In the genomic region with DNA sequence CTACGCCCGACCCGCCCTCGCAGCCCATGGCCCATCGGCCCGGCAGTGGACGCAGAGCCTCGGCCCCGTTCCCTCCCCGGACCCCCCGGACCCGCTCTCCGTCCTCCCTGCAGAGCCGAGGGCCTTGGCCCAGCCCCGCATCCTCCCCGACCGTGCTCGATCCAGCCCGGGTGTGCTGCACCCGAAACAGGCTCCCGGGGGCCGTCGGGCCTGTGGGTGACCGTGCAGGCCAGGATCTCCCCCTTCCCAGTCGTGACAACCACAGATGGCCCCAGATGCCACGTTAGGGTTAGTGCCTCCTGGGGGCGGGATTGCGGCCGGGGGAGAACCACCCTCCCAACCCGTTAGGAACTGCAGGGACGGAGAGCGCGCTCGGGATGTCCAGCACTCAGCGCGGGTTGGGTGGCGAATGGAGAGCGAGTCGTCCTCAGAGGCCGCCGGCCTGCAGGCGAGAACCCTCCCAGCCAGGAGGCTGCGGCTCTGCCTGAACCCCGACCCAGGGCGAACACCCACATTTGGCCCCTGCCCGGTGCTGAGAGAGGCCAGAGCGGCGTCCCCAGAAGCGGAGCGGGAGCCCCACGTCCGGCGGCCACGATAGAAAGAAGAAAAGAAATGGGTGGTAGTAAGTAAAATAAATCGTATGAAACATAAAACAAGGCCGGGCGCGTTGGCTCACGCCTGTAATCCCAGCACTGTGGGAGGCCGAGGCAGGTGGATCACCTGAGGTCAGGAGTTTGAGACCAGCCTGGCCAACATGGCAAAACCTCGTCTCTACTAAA, we compare ENCODE assay signal across 8 cellular contexts. TPM values are rescaled to one million over a fixed set of nuclear protein-coding genes. Genes with fewer than 3 reads are reported as not detected.
DNase-seq lines count a peak whose midpoint lies in the region; ATAC-seq, FAIRE-seq and TF ChIP-seq lines count a peak whose summit lies in the region.

No MANE protein-coding gene starts in this region.

- intact Hi-C loops in body of pancreas (cut with DNase I), result no loop called here

- H3K4me2 ChIP-seq in keratinocyte (ENCODE audit: control insufficient read depth, extremely low read depth, insufficient read depth, low read depth, low read length), result peak overlapping the region; percentile 73

- peaks cover 9 to 29% of the 10 kb centered on the region in 2 donors for H3K4me1 Mint-ChIP-seq in stimulated activated naive B cell treated with anti-CD40 and anti-IgM and Interleukin-4, amounts not matched to agents 10 μg/mL and 1 μg/mL and 100 μg/mL, for 72 hours

- peak overlapping the region; percentile 95 for H3K27ac Mint-ChIP-seq in stimulated activated naive B cell treated with anti-CD40 and anti-IgM and Interleukin-4, amounts not matched to agents 10 μg/mL and 1 μg/mL and 100 μg/mL, for 72 hours

- no peaks in the 10 kb centered on the region for H3K9me1 ChIP-seq in keratinocyte (ENCODE audit: control insufficient read depth, extremely low read depth, insufficient read depth, low read length)

- ATAC-seq in body of pancreas, result peak; percentile 22
- ATAC-seq in stimulated activated naive B cell treated with anti-CD40 and anti-IgM and Interleukin-4, amounts not matched to agents 10 μg/mL and 1 μg/mL and 100 μg/mL, for 72 hours (replicated peaks), result peak; percentile 24 to 39
- no peak for ATAC-seq in HG03565 (IDR thresholded peaks at IDR 0.05; ENCODE audit: unreplicated experiment)

- H4K20me1 ChIP-seq in keratinocyte (ENCODE audit: control insufficient read depth, extremely low read depth, insufficient read depth, low read length), result no peaks in the 10 kb centered on the region

- H3K27me3 Mint-ChIP-seq in stimulated activated naive B cell treated with anti-CD40 and anti-IgM and Interleukin-4, amounts not matched to agents 10 μg/mL and 1 μg/mL and 100 μg/mL, for 72 hours, result peaks cover 13 to 23% of the 10 kb centered on the region in 2 donors

- H3K36me3 Mint-ChIP-seq in stimulated activated naive B cell treated with anti-CD40 and anti-IgM and Interleukin-4, amounts not matched to agents 10 μg/mL and 1 μg/mL and 100 μg/mL, for 72 hours, result no peaks in the 10 kb centered on the region

- H3K36me3 ChIP-seq in body of pancreas (replicated peaks in 1 of 2; ENCODE audit: insufficient read depth in 1 of 2, low read depth in 2 of 2) (no peaks in the 10 kb centered on the region), keratinocyte (ENCODE audit: control insufficient read depth in 2 of 2, extremely low read depth in 1 of 2, insufficient read depth in 2 of 2, low read length in 2 of 2) (no peaks in the 10 kb centered on the region)

- H3K4me1 ChIP-seq in body of pancreas (peaks cover 36% of the 10 kb centered on the region), keratinocyte (ENCODE audit: control insufficient read depth, extremely low read depth, insufficient read depth, low read length) (no peaks in the 10 kb centered on the region)

- H3K9me3 ChIP-seq in body of pancreas, result no peaks in the 10 kb centered on the region
- H3K9me3 ChIP-seq in keratinocyte (ENCODE audit: control insufficient read depth, low read depth, low read length), result no peaks in the 10 kb centered on the region

- H3K9ac ChIP-seq in keratinocyte (ENCODE audit: control insufficient read depth, extremely low read depth, insufficient read depth, low read length), result peak overlapping the region; percentile 80

- peaks cover 0 to 2% of the 10 kb centered on the region in 2 donors for H3K9me3 Mint-ChIP-seq in stimulated activated naive B cell treated with anti-CD40 and anti-IgM and Interleukin-4, amounts not matched to agents 10 μg/mL and 1 μg/mL and 100 μg/mL, for 72 hours

- peak; percentile 28 for DNase-seq in GM04504 (ENCODE audit: low read depth)
- no peak for DNase-seq in HL-60 (ENCODE audit: low read depth in 1 of 2, low spot score in 1 of 2)
- DNase-seq in body of pancreas, result peak in 1 of 4 donors; percentile 49
- DNase-seq in keratinocyte (ENCODE audit: low read depth, low spot score), result no peak
- no peak for DNase-seq in stimulated activated naive B cell treated with anti-CD40 and anti-IgM and Interleukin-4, amounts not matched to agents 10 μg/mL and 1 μg/mL and 100 μg/mL, for 72 hours
- no peak for DNase-seq in RPMI8226
- no peak for DNase-seq in UCSD-AML1 (lab: John Stamatoyannopoulos, UW; ENCODE audit: unreplicated experiment)

- H3K27ac ChIP-seq in HL-60 (replicated peaks) (peak overlapping the region; percentile 77), body of pancreas (peak overlapping the region; percentile 62 to 94 (median 92)), keratinocyte (ENCODE audit: control insufficient read depth, insufficient read depth, low read length) (no peak overlapping the region)

- TF ChIP-seq POLR2A in body of pancreas (IDR thresholded peaks at IDR 0.05), result no peak

- dilution Hi-C loops in keratinocyte (cut with MboI; ENCODE audit: extremely low pct_ligation_motif_present, low sequenced_read_pairs), result no loop called here

- H2AFZ ChIP-seq in keratinocyte (ENCODE audit: control insufficient read depth, low read length), result peak overlapping the region; percentile 71

- TF ChIP-seq CTCF in HL-60 (IDR thresholded peaks at IDR 0.05; ENCODE audit: insufficient read depth, low read length) (no peak), body of pancreas (IDR thresholded peaks at IDR 0.05) (no peak), keratinocyte (optimal IDR thresholded peaks at IDR 0.05 in 1 of 3, IDR thresholded peaks at IDR 0.05 in 1 of 3, conservative IDR thresholded peaks at IDR 0.05 in 1 of 3; ENCODE audit: extremely low read depth in 1 of 3, insufficient read depth in 2 of 3, low read length in 3 of 3) (peak in 1 of 3 experiments; percentile 9)

- H3K4me3 ChIP-seq in HL-60 (replicated peaks; ENCODE audit: insufficient read depth, low read length), result peak overlapping the region; percentile 74
- peak overlapping the region; percentile 74 to 100 for H3K4me3 ChIP-seq in body of pancreas
- peak overlapping the region; percentile 66 to 82 (median 77) for H3K4me3 ChIP-seq in keratinocyte (ENCODE audit: control insufficient read depth in 2 of 3, extremely low read depth in 1 of 3, insufficient read depth in 2 of 3, low read depth in 1 of 3, low read length in 3 of 3)

- H3K4me3 Mint-ChIP-seq in stimulated activated naive B cell treated with anti-CD40 and anti-IgM and Interleukin-4, amounts not matched to agents 10 μg/mL and 1 μg/mL and 100 μg/mL, for 72 hours, result peak overlapping the region; percentile 84 to 87

- FAIRE-seq in keratinocyte (lab: Jason Lieb, UNC), result no peak

- H3K27me3 ChIP-seq in HL-60 (ENCODE audit: insufficient read depth, poor library complexity, severe bottlenecking), result no peaks in the 10 kb centered on the region
- H3K27me3 ChIP-seq in body of pancreas, result no peaks in the 10 kb centered on the region
- peaks cover 18% of the 10 kb centered on the region for H3K27me3 ChIP-seq in keratinocyte (ENCODE audit: control insufficient read depth, extremely low read depth, insufficient read depth, low read length)

- 23 to 54% methylated on average over 19 to 45 of the region's 61 CpGs for WGBS in body of pancreas, 2 donors

- H3K79me2 ChIP-seq in keratinocyte (ENCODE audit: control insufficient read depth, insufficient read depth, low read length), result no peaks in the 10 kb centered on the region

RNA-seq across cellular contexts. Expression of a gene that starts 6.7 kb away (rescaled TPM):
- 1 to 10 TPM in 1 of 2 donors, not detected in 1; 3.6 TPM for total RNA-seq in body of pancreas
- 0.05 to 0.12 TPM (median 0.07 TPM) in 3 replicates for polyA plus RNA-seq in keratinocyte
- polyA plus RNA-seq in keratinocyte (2011; ENCODE audit: low read depth), result not detected
- not detected in 2 replicates for polyA plus RNA-seq in keratinocyte (2011; cell fraction: cytosol; rRNA removed)
- 0.24 and 0.65 TPM in 2 replicates for polyA plus RNA-seq in keratinocyte (2011; cell fraction: nucleus; rRNA removed)
- 0.17 and 0.27 TPM in 2 replicates for polyA plus RNA-seq in keratinocyte (2012; ENCODE audit: low replicate concordance)
- not detected in 3 replicates for polyA minus RNA-seq in keratinocyte
- polyA minus RNA-seq in keratinocyte (2011; cell fraction: cytosol; rRNA and poly(A)+ RNA removed), result not detected
- polyA minus RNA-seq in keratinocyte (2011; cell fraction: nucleus; rRNA and poly(A)+ RNA removed), result not detected in 2 replicates

RNA-seq across cellular contexts. Expression of a gene that starts 17.7 kb away (rescaled TPM):
- total RNA-seq in body of pancreas, result 10 to 100 TPM; 34.5 to 62.0 TPM
- 1.4 to 3.3 TPM (median 1.9 TPM) in 3 replicates for polyA plus RNA-seq in keratinocyte
- polyA plus RNA-seq in keratinocyte (2011; ENCODE audit: low read depth), result 0.24 TPM
- 0.62 and 4.3 TPM in 2 replicates for polyA plus RNA-seq in keratinocyte (2011; cell fraction: cytosol; rRNA removed)
- 1.6 and 3.5 TPM in 2 replicates for polyA plus RNA-seq in keratinocyte (2011; cell fraction: nucleus; rRNA removed)
- 1.8 and 5.8 TPM in 2 replicates for polyA plus RNA-seq in keratinocyte (2012; ENCODE audit: low replicate concordance)
- polyA minus RNA-seq in keratinocyte, result 0.35 to 0.79 TPM (median 0.40 TPM) in 3 replicates
- polyA minus RNA-seq in keratinocyte (2011; cell fraction: cytosol; rRNA and poly(A)+ RNA removed), result 12.9 TPM
- 2.7 and 3.7 TPM in 2 replicates for polyA minus RNA-seq in keratinocyte (2011; cell fraction: nucleus; rRNA and poly(A)+ RNA removed)

RNA-seq across cellular contexts. Expression of a gene that starts 28.8 kb away (rescaled TPM):
- total RNA-seq in body of pancreas, result 100 to 1,000 TPM; 119 to 137 TPM
- polyA plus RNA-seq in keratinocyte, result 2.2 to 9.9 TPM (median 2.5 TPM) in 3 replicates
- polyA plus RNA-seq in keratinocyte (2011; ENCODE audit: low read depth), result 3.0 TPM
- 2.1 and 6.5 TPM in 2 replicates for polyA plus RNA-seq in keratinocyte (2011; cell fraction: cytosol; rRNA removed)
- 18.2 and 26.5 TPM in 2 replicates for polyA plus RNA-seq in keratinocyte (2011; cell fraction: nucleus; rRNA removed)
- polyA plus RNA-seq in keratinocyte (2012; ENCODE audit: low replicate concordance), result 3.4 and 16.0 TPM in 2 replicates
- 1.5 to 4.7 TPM (median 1.6 TPM) in 3 replicates for polyA minus RNA-seq in keratinocyte
- polyA minus RNA-seq in keratinocyte (2011; cell fraction: cytosol; rRNA and poly(A)+ RNA removed), result 15.0 TPM
- 3.7 and 6.4 TPM in 2 replicates for polyA minus RNA-seq in keratinocyte (2011; cell fraction: nucleus; rRNA and poly(A)+ RNA removed)

RNA-seq across cellular contexts. Expression of a gene that starts 42.0 kb away (rescaled TPM):
- 100 to 1,000 TPM in 1 of 2 donors, 10 to 100 TPM in 1; 77.0 to 101 TPM for total RNA-seq in body of pancreas
- polyA plus RNA-seq in keratinocyte, result 47.5 to 72.0 TPM (median 48.6 TPM) in 3 replicates
- 48.7 TPM for polyA plus RNA-seq in keratinocyte (2011; ENCODE audit: low read depth)
- polyA plus RNA-seq in keratinocyte (2011; cell fraction: cytosol; rRNA removed), result 43.0 and 88.0 TPM in 2 replicates
- 42.5 and 59.2 TPM in 2 replicates for polyA plus RNA-seq in keratinocyte (2011; cell fraction: nucleus; rRNA removed)
- polyA plus RNA-seq in keratinocyte (2012; ENCODE audit: low replicate concordance), result 62.4 and 88.5 TPM in 2 replicates
- polyA minus RNA-seq in keratinocyte, result 18.4 to 107 TPM (median 34.2 TPM) in 3 replicates
- polyA minus RNA-seq in keratinocyte (2011; cell fraction: cytosol; rRNA and poly(A)+ RNA removed), result 68.9 TPM
- polyA minus RNA-seq in keratinocyte (2011; cell fraction: nucleus; rRNA and poly(A)+ RNA removed), result 15.1 and 17.7 TPM in 2 replicates

RNA-seq across cellular contexts. Expression of a gene that starts 54.2 kb away (rescaled TPM):
- 1 to 10 TPM in 1 of 2 donors, not detected in 1; 5.3 TPM for total RNA-seq in body of pancreas
- not detected in 3 replicates for polyA plus RNA-seq in keratinocyte
- not detected for polyA plus RNA-seq in keratinocyte (2011; ENCODE audit: low read depth)
- polyA plus RNA-seq in keratinocyte (2011; cell fraction: cytosol; rRNA removed), result not detected in 2 replicates
- polyA plus RNA-seq in keratinocyte (2011; cell fraction: nucleus; rRNA removed), result not detected in 2 replicates
- 0.31 TPM in 1 of 2 replicates, not detected in the other for polyA plus RNA-seq in keratinocyte (2012; ENCODE audit: low replicate concordance)
- polyA minus RNA-seq in keratinocyte, result not detected in 3 replicates
- polyA minus RNA-seq in keratinocyte (2011; cell fraction: cytosol; rRNA and poly(A)+ RNA removed), result not detected
- not detected in 2 replicates for polyA minus RNA-seq in keratinocyte (2011; cell fraction: nucleus; rRNA and poly(A)+ RNA removed)
